ENCODE assay signal across 23 cellular contexts in genomic region chr11:73956876-73957653, GRCh38. TPM values are rescaled to one million over a fixed set of nuclear protein-coding genes. Genes with fewer than 3 reads are reported as not detected.
DNase-seq lines count a peak whose midpoint lies in the region; ATAC-seq, FAIRE-seq and TF ChIP-seq lines count a peak whose summit lies in the region.
"Had no signal": no experiment of that assay in that cellular context is flagged by ENCODE, and none has a peak within 500 bp of the region (broad histone marks: within the 10 kb centered on the region; RNA-seq: fewer than 3 reads in every experiment).

No MANE protein-coding gene starts in this region.

- no peaks in the 10 kb centered on the region for H3K36me3 Mint-ChIP-seq in neural crest cell (ENCODE audit: low read depth)
- H3K36me3 Mint-ChIP-seq: CD4-positive, CD25-positive, alpha-beta regulatory T cell; mesothelial cell of epicardium had no signal

- H3K4me1 ChIP-seq in HCT116 (ENCODE audit: control insufficient read depth in 1 of 2, insufficient read depth in 2 of 2, low read length in 2 of 2) (peaks cover 7 to 13% of the 10 kb centered on the region in 2 experiments; a peak in 3 of 4 replicates), GM12878 (ENCODE audit: control insufficient read depth, insufficient read depth, low read length) (peaks cover 3% of the 10 kb centered on the region; the same call in 1 of the 2 replicates), esophagus squamous epithelium (peaks cover 0 to 7% (median 0%) of the 10 kb centered on the region in 3 donors)
- H3K4me1 ChIP-seq: esophagus muscularis mucosa, heart left ventricle, tibial artery had no signal

- H3K27ac Mint-ChIP-seq in neural crest cell (ENCODE audit: unreplicated experiment): peak overlapping the region; percentile 81
- H3K27ac Mint-ChIP-seq: CD4-positive, CD25-positive, alpha-beta regulatory T cell; mesothelial cell of epicardium had no signal

- WGBS in GM12878 (ENCODE audit: insufficient coverage, insufficient replicate concordance, low lambda C conversion rate, missing lambda C conversion rate): 33% methylated on average over 29 of the region's 29 CpGs
- WGBS in esophagus squamous epithelium, 2 donors: 45 to 56% methylated on average over 21 of the region's 29 CpGs

- H3K4me3 Mint-ChIP-seq in neural crest cell: no peak overlapping the region
- H3K4me3 Mint-ChIP-seq: mesothelial cell of epicardium had no signal

- CTCF ChIA-PET in HCT116 (lab: Charles Lee) (no interaction called here), GM12878 (lab: Yijun Ruan, JAX) (interaction anchor here (0.8 to 1.5 kb wide), 3 partner anchors 11 to 299 kb away, joined by 3 to 4 read pairs (median 4); no protein-coding TSS in a partner anchor)

- H3K4me2 ChIP-seq in HCT116 (ENCODE audit: low read length) (peak overlapping the region; percentile 68), GM12878 (ENCODE audit: control insufficient read depth, insufficient read depth) (no peak overlapping the region)

- peaks cover 12% of the 10 kb centered on the region for H3K4me1 Mint-ChIP-seq in neural crest cell

- POLR2A ChIA-PET in HCT116 (lab: Charles Lee): no interaction called here
- POLR2A ChIA-PET in GM12878 (lab: Charles Lee): interaction anchor here (0.6 kb wide), 2 partner anchors 361 to 1491 kb away, joined by 3 read pairs; no protein-coding TSS in a partner anchor

- H4K20me1 ChIP-seq in HCT116 (ENCODE audit: insufficient read depth): no peaks in the 10 kb centered on the region
- no peaks in the 10 kb centered on the region for H4K20me1 ChIP-seq in GM12878 (ENCODE audit: control insufficient read depth, insufficient read depth)

- TF ChIP-seq RAD21 in HCT116 (IDR thresholded peaks at IDR 0.05; ENCODE audit: low read depth) (no peak), GM12878 (IDR thresholded peaks at IDR 0.05; ENCODE audit: insufficient read depth, low read depth, low read length) (no peak)

- RAD21 ChIA-PET in HCT116 (lab: Charles Lee; ENCODE audit: low non-redundant PET in 1 of 2, low total read pairs in 2 of 2, uncharacterized antibody in 2 of 2, unreplicated experiment in 2 of 2): no interaction called here
- RAD21 ChIA-PET in GM12878 (lab: Charles Lee; ENCODE audit: unreplicated experiment): no interaction called here

- BruUV-seq in HCT116 (replicated peaks; lab: Mats Ljungman, UMichigan) (no TSS peak), GM12878 (replicated peaks; lab: Mats Ljungman, UMichigan) (no TSS peak)

- SMC1A ChIA-PET in GM12878 (lab: Charles Lee; ENCODE audit: uncharacterized antibody, unreplicated experiment): interaction anchor here (0.6 kb wide), 1 partner anchor 367 kb away, joined by 3 read pairs; no protein-coding TSS in a partner anchor

- H3K9me2 ChIP-seq in HCT116 (ENCODE audit: insufficient read depth): no peaks in the 10 kb centered on the region

- no peak for ATAC-seq in HCT116
- ATAC-seq in GM12878: peak; percentile 20; the same call in 2 of the 3 replicates
- ATAC-seq in GM21381 (IDR thresholded peaks at IDR 0.05; ENCODE audit: unreplicated experiment): no peak
- ATAC-seq: heart left ventricle had no signal

- H3K9me3 ChIP-seq in HCT116 (ENCODE audit: control insufficient read depth in 1 of 2, insufficient read depth in 1 of 2, low read depth in 1 of 2, low read length in 2 of 2): no peaks in the 10 kb centered on the region
- no peaks in the 10 kb centered on the region for H3K9me3 ChIP-seq in GM12878 (replicated peaks; ENCODE audit: control insufficient read depth, insufficient read depth, low read length)
- H3K9me3 ChIP-seq in esophagus squamous epithelium: no peaks in the 10 kb centered on the region
- H3K9me3 ChIP-seq: esophagus muscularis mucosa, heart left ventricle, ovary, tibial artery had no signal

- FAIRE-seq in GM12878 (lab: Jason Lieb, UNC): no peak
- FAIRE-seq: islet of Langerhans had no signal

- H3K27ac ChIP-seq in HCT116 (ENCODE audit: low read depth, low read length) (no peak overlapping the region), GM12878 (ENCODE audit: control insufficient read depth, insufficient read depth) (no peak overlapping the region), esophagus squamous epithelium (no peak overlapping the region)
- H3K27ac ChIP-seq: 22Rv1, cardiac muscle cell, esophagus muscularis mucosa, heart left ventricle, ovary, skin epidermis, tibial artery had no signal

- no peak for TF ChIP-seq POLR2A in HCT116 (IDR thresholded peaks at IDR 0.05; ENCODE audit: borderline replicate concordance, extremely low read depth, insufficient read depth, insufficient read length)
- no peak for TF ChIP-seq POLR2A in GM12878 (IDR thresholded peaks at IDR 0.05; ENCODE audit: low read depth, low read length)
- TF ChIP-seq POLR2A in esophagus squamous epithelium (IDR thresholded peaks at IDR 0.05): no peak

- H3K79me2 ChIP-seq in HCT116 (ENCODE audit: insufficient read depth, low read length) (no peaks in the 10 kb centered on the region), GM12878 (ENCODE audit: control insufficient read depth, insufficient read depth, low read length) (no peaks in the 10 kb centered on the region)

- H3K27me3 ChIP-seq in HCT116 (ENCODE audit: insufficient read depth, low read length) (no peaks in the 10 kb centered on the region), GM12878 (replicated peaks in 1 of 2; ENCODE audit: control insufficient read depth in 2 of 2, insufficient read depth in 2 of 2, low read length in 1 of 2) (no peaks in the 10 kb centered on the region), esophagus squamous epithelium (peaks cover 0 to 21% (median 0%) of the 10 kb centered on the region in 4 donors)
- H3K27me3 ChIP-seq: ovary had no signal

- H2AFZ ChIP-seq in HCT116 (ENCODE audit: low read depth, low read length, poor library complexity, severe bottlenecking): no peak overlapping the region
- H2AFZ ChIP-seq in GM12878 (ENCODE audit: control insufficient read depth, low read depth, low read length): no peak overlapping the region

- no peak for TF ChIP-seq CTCF in HCT116 (IDR thresholded peaks at IDR 0.05 in 2 of 3, conservative IDR thresholded peaks at IDR 0.05 in 1 of 3; ENCODE audit: borderline replicate concordance in 1 of 3, insufficient read depth in 1 of 3, low read depth in 2 of 3, low read length in 2 of 3)
- no peak for TF ChIP-seq CTCF in GM12878 (IDR thresholded peaks at IDR 0.05 in 2 of 3, conservative IDR thresholded peaks at IDR 0.05 in 1 of 3; ENCODE audit: control insufficient read depth in 2 of 3, extremely low read depth in 1 of 3, insufficient read depth in 1 of 3, low read depth in 3 of 3, low read length in 3 of 3)
- no peak for TF ChIP-seq CTCF in neural crest cell (conservative IDR thresholded peaks at IDR 0.05)
- TF ChIP-seq CTCF in esophagus squamous epithelium (IDR thresholded peaks at IDR 0.05): no peak

- in situ Hi-C loops in GM12878 (cut with MboI): no loop called here

- TF ChIP-seq EP300 in GM12878 (IDR thresholded peaks at IDR 0.05; ENCODE audit: borderline replicate concordance in 1 of 2, control insufficient read depth in 1 of 2, low read depth in 2 of 2, low read length in 2 of 2): no peak

- H3K4me3 ChIP-seq in HCT116 (replicated peaks in 1 of 2; ENCODE audit: low read depth in 1 of 2, low read length in 2 of 2): no peak overlapping the region
- H3K4me3 ChIP-seq in GM12878: no peak overlapping the region
- no peak overlapping the region for H3K4me3 ChIP-seq in esophagus squamous epithelium
- H3K4me3 ChIP-seq: cardiac muscle cell, esophagus muscularis mucosa, heart left ventricle, ovary, skin epidermis, tibial artery had no signal

- no peak overlapping the region for H3K9ac ChIP-seq in HCT116 (ENCODE audit: low read length)
- no peak overlapping the region for H3K9ac ChIP-seq in GM12878 (ENCODE audit: control insufficient read depth, insufficient read depth, low read length)

- H3K27me3 Mint-ChIP-seq in neural crest cell (ENCODE audit: low read depth): no peaks in the 10 kb centered on the region

- no peaks in the 10 kb centered on the region for H3K36me3 ChIP-seq in HCT116 (ENCODE audit: control insufficient read depth in 1 of 2, insufficient read depth in 2 of 2, low read length in 2 of 2)
- no peaks in the 10 kb centered on the region for H3K36me3 ChIP-seq in GM12878 (ENCODE audit: control insufficient read depth in 2 of 2, insufficient read depth in 2 of 2, low read length in 1 of 2)
- no peaks in the 10 kb centered on the region for H3K36me3 ChIP-seq in esophagus squamous epithelium
- H3K36me3 ChIP-seq: cardiac muscle cell, esophagus muscularis mucosa, heart left ventricle, ovary, tibial artery had no signal

- DNase-seq in NCI-H524 (lab: John Stamatoyannopoulos, UW) (peak; percentile 50 to 69), NCI-H524 treated with DMSO at 0.1 percent for 48 hours (lab: John Stamatoyannopoulos, UW) (no peak), HCT116 (ENCODE audit: low read depth, low spot score) (no peak), GM12878 (ENCODE audit: low read depth, low spot score) (no peak), neural crest cell (ENCODE audit: low read depth, low spot score) (no peak), activated gamma-delta T cell treated with Interleukin-2 at 50 U/mL for 16 hours (no peak), esophagus squamous epithelium (lab: John Stamatoyannopoulos, UW) (no peak)
- DNase-seq: activated CD4-positive, alpha-beta T cell treated with anti-CD3 and anti-CD28 coated beads for 1 hour; activated CD8-positive, alpha-beta memory T cell treated with anti-CD3 and anti-CD28 coated beads, Interleukin-2, amount 50 U/mL, for 4 hours; CD4-positive, CD25-positive, alpha-beta regulatory T cell; heart left ventricle; KBM-7; NCI-H1105; ovary; SHP77 had no signal

- intact Hi-C loops in HCT116 (cut with micrococcal nuclease): no loop called here
- intact Hi-C loops in GM12878 (cut with micrococcal nuclease; ENCODE audit: unreplicated experiment): no loop called here
- intact Hi-C loops in esophagus squamous epithelium (cut with DNase I): no loop called here

- no peaks in the 10 kb centered on the region for H3K9me3 Mint-ChIP-seq in neural crest cell
- H3K9me3 Mint-ChIP-seq: CD4-positive, CD25-positive, alpha-beta regulatory T cell; mesothelial cell of epicardium had no signal

RNA-seq across cellular contexts. Expression of gene DNAJB13, which starts 6.2 kb away (rescaled TPM):
- total RNA-seq in HCT116 (2021; ENCODE audit: unreplicated experiment) (0.22 TPM), GM12878 (2014; rRNA removed) (not detected in 2 replicates), GM12878 (2014; rRNA removed; fragmentation: Illumina TruSeq; extraction: Trizol) (not detected in 2 replicates), GM12878 (2021) (not detected in 2 replicates), neural crest cell (0.32 and 0.35 TPM in 2 replicates), esophagus squamous epithelium (not detected)
- polyA plus RNA-seq in HCT116 (2012): 0.16 TPM in 1 of 2 replicates, not detected in the other
- 0.56 and 0.61 TPM in 2 replicates for total RNA-seq in GM12878 (2013; cell fraction: nucleolus; rRNA removed)
- polyA plus RNA-seq in GM12878 (2011; ENCODE audit: low read depth): not detected
- polyA plus RNA-seq in GM12878 (2011; rRNA removed) (0.76 and 0.86 TPM in 2 replicates), GM12878 (2014; fragmentation: Illumina TruSeq; extraction: Trizol) (0.07 TPM in 1 of 2 replicates, not detected in the other), GM12878 (2014; fragmentation: Nextera tagmentation; extraction: Ambion mirVana) (not detected), GM12878 (2014; rRNA removed) (0.15 TPM in 1 of 2 replicates, not detected in the other), GM12878 (2016; fragmentation: Nextera tagmentation; extraction: Ambion mirVana) (not detected)
- polyA plus RNA-seq in GM12878 (2011; cell fraction: cytosol; rRNA removed): 0.33 and 0.34 TPM in 2 replicates
- polyA plus RNA-seq in GM12878 (2011; cell fraction: nucleus; rRNA removed): 1.1 and 1.3 TPM in 2 replicates
- 0.14 and 0.26 TPM in 2 replicates for polyA plus RNA-seq in GM12878 (2012)
- polyA minus RNA-seq in GM12878 (2011; rRNA and poly(A)+ RNA removed): 0.21 TPM in 1 of 2 replicates, not detected in the other
- not detected in 2 replicates for polyA minus RNA-seq in GM12878 (2011; cell fraction: cytosol; rRNA and poly(A)+ RNA removed)
- 0.60 TPM in 1 of 2 replicates, not detected in the other for polyA minus RNA-seq in GM12878 (2011; cell fraction: nucleus; rRNA and poly(A)+ RNA removed)
- total RNA-seq: CD4-positive, CD25-positive, alpha-beta regulatory T cell; esophagus muscularis mucosa; heart left ventricle had no signal
- polyA plus RNA-seq: cardiac muscle cell had no signal

RNA-seq across cellular contexts. Expression of gene UCP2, which starts 25.6 kb away (rescaled TPM):
- total RNA-seq in HCT116 (2021; ENCODE audit: unreplicated experiment): 20.4 TPM
- 17.4 and 17.5 TPM in 2 replicates for polyA plus RNA-seq in HCT116 (2012)
- 59.6 and 64.1 TPM in 2 replicates for total RNA-seq in GM12878 (2013; cell fraction: nucleolus; rRNA removed)
- total RNA-seq in GM12878 (2014; rRNA removed): 31.1 and 34.0 TPM in 2 replicates
- total RNA-seq in GM12878 (2014; rRNA removed; fragmentation: Illumina TruSeq; extraction: Trizol): 32.9 and 36.0 TPM in 2 replicates
- total RNA-seq in GM12878 (2021): 224 and 237 TPM in 2 replicates
- 127 TPM for polyA plus RNA-seq in GM12878 (2011; ENCODE audit: low read depth)
- polyA plus RNA-seq in GM12878 (2011; rRNA removed): 27.6 and 52.2 TPM in 2 replicates
- polyA plus RNA-seq in GM12878 (2011; cell fraction: cytosol; rRNA removed): 146 and 147 TPM in 2 replicates
- 71.7 and 83.1 TPM in 2 replicates for polyA plus RNA-seq in GM12878 (2011; cell fraction: nucleus; rRNA removed)
- polyA plus RNA-seq in GM12878 (2012): 196 and 231 TPM in 2 replicates
- 122 and 187 TPM in 2 replicates for polyA plus RNA-seq in GM12878 (2014; fragmentation: Illumina TruSeq; extraction: Trizol)
- 100 to 1,000 TPM; 122 to 134 TPM for polyA plus RNA-seq in GM12878 (2014; fragmentation: Nextera tagmentation; extraction: Ambion mirVana)
- polyA plus RNA-seq in GM12878 (2014; rRNA removed): 158 and 175 TPM in 2 replicates
- polyA plus RNA-seq in GM12878 (2016; fragmentation: Nextera tagmentation; extraction: Ambion mirVana): 100 to 1,000 TPM; 228 to 248 TPM
- 116 and 196 TPM in 2 replicates for polyA minus RNA-seq in GM12878 (2011; rRNA and poly(A)+ RNA removed)
- 109 TPM in 2 replicates for polyA minus RNA-seq in GM12878 (2011; cell fraction: cytosol; rRNA and poly(A)+ RNA removed)
- 77.9 and 115 TPM in 2 replicates for polyA minus RNA-seq in GM12878 (2011; cell fraction: nucleus; rRNA and poly(A)+ RNA removed)
- 66.4 and 71.4 TPM in 2 replicates for total RNA-seq in neural crest cell
- 10 to 100 TPM in 1 of 4 donors, 1 to 10 TPM in 3; 4.0 to 26.7 (median 7.1) TPM for total RNA-seq in esophagus squamous epithelium

RNA-seq across cellular contexts. Expression of gene UCP3, which starts 51.8 kb away (rescaled TPM):
- total RNA-seq in HCT116 (2021; ENCODE audit: unreplicated experiment) (1.3 TPM), GM12878 (2014; rRNA removed) (0.71 and 1.4 TPM in 2 replicates), GM12878 (2014; rRNA removed; fragmentation: Illumina TruSeq; extraction: Trizol) (0.88 and 0.94 TPM in 2 replicates), GM12878 (2021) (1.1 and 1.6 TPM in 2 replicates), neural crest cell (4.0 TPM in 2 replicates), esophagus squamous epithelium (1 to 10 TPM in 1 of 4 donors, under 1 TPM in 2, not detected in 1; 0.53 to 1.5 (median 0.92) TPM)
- polyA plus RNA-seq in HCT116 (2012): 0.30 and 0.34 TPM in 2 replicates
- 4.5 and 7.8 TPM in 2 replicates for total RNA-seq in GM12878 (2013; cell fraction: nucleolus; rRNA removed)
- polyA plus RNA-seq in GM12878 (2011; ENCODE audit: low read depth): 0.58 TPM
- polyA plus RNA-seq in GM12878 (2011; rRNA removed) (0.53 and 1.2 TPM in 2 replicates), GM12878 (2014; fragmentation: Illumina TruSeq; extraction: Trizol) (0.14 and 0.94 TPM in 2 replicates), GM12878 (2014; fragmentation: Nextera tagmentation; extraction: Ambion mirVana) (under 1 TPM; 0.02 to 0.19 TPM), GM12878 (2014; rRNA removed) (1.5 and 1.9 TPM in 2 replicates), GM12878 (2016; fragmentation: Nextera tagmentation; extraction: Ambion mirVana) (under 1 TPM; 0.23 to 0.58 TPM)
- 0.58 and 0.89 TPM in 2 replicates for polyA plus RNA-seq in GM12878 (2011; cell fraction: cytosol; rRNA removed)
- 4.3 and 7.3 TPM in 2 replicates for polyA plus RNA-seq in GM12878 (2011; cell fraction: nucleus; rRNA removed)
- polyA plus RNA-seq in GM12878 (2012): 0.66 and 0.85 TPM in 2 replicates
- polyA minus RNA-seq in GM12878 (2011; rRNA and poly(A)+ RNA removed): 0.66 and 2.3 TPM in 2 replicates
- 1.7 TPM in 1 of 2 replicates, not detected in the other for polyA minus RNA-seq in GM12878 (2011; cell fraction: cytosol; rRNA and poly(A)+ RNA removed)
- 3.0 and 5.2 TPM in 2 replicates for polyA minus RNA-seq in GM12878 (2011; cell fraction: nucleus; rRNA and poly(A)+ RNA removed)

Comparison
In these comparisons a context has a peak if more than half of its experiments do, and no peak if none do; other contexts are left out.
1. DNase-seq: peak in NCI-H524 (2 of 2); none in NCI-H524 treated with DMSO at 0.1 percent for 48 hours (single experiment), HCT116 (single experiment), GM12878 (single experiment), neural crest cell (single experiment), activated gamma-delta T cell treated with Interleukin-2 at 50 U/mL for 16 hours (single experiment) and esophagus squamous epithelium (single experiment).